Comparison of ENCODE assay signal across 30 cellular contexts in genomic region chr5:109160468-109160867, GRCh38.
"Had no signal": no experiment of that assay in that cellular context is flagged by ENCODE, and none has a peak within 500 bp of the region (broad histone marks: within the 10 kb centered on the region; RNA-seq: fewer than 3 reads in every experiment).

No MANE protein-coding gene starts in this region.

- FAIRE-seq: bronchial epithelial cell had no signal

- H3K27me3 ChIP-seq: ascending aorta, cardiac muscle cell had no signal

- H3K9me3 ChIP-seq: ascending aorta had no signal

- H3K36me3 ChIP-seq: ascending aorta, cardiac muscle cell, WERI-Rb-1 had no signal

- ATAC-seq: activated CD4-positive, alpha-beta T cell treated with anti-CD3 and anti-CD28 coated beads for 36 hours; activated CD4-positive, CD25-positive, alpha-beta regulatory T cell treated with anti-CD3 and anti-CD28 coated beads, Interleukin-2, amount 50 U/mL, for 24 hours; activated CD8-positive, alpha-beta memory T cell treated with anti-CD3 and anti-CD28 coated beads, Interleukin-2, amount 10 ng/mL, durations not matched to agents 7 days and 5 days; activated CD8-positive, alpha-beta T cell treated with anti-CD3 and anti-CD28 coated beads, Interleukin-2, amount 10 ng/mL, durations not matched to agents 7 days and 5 days; activated naive CD8-positive, alpha-beta T cell treated with anti-CD3 and anti-CD28 coated beads, Interleukin-2, amount 50 U/mL, for 24 hours; WTC11 had no signal

- DNase-seq: activated CD4-positive, alpha-beta memory T cell treated with anti-CD3 and anti-CD28 coated beads, Interleukin-2, amount 10 ng/mL, durations not matched to agents 7 days and 5 days; activated CD4-positive, alpha-beta T cell treated with anti-CD3 and anti-CD28 coated beads for 1 hour; activated CD4-positive, alpha-beta T cell treated with anti-CD3 and anti-CD28 coated beads for 36 hours; activated CD4-positive, alpha-beta T cell treated with anti-CD3 and anti-CD28 coated beads for 48 hours; activated CD4-positive, alpha-beta T cell treated with anti-CD3 and anti-CD28 coated beads, Interleukin-2, amount 10 ng/mL, durations not matched to agents 7 days and 5 days; activated CD4-positive, alpha-beta T cell treated with anti-CD3 and anti-CD28 coated beads, Interleukin-2, amount 50 U/mL, for 48 hours; activated CD4-positive, CD25-positive, alpha-beta regulatory T cell; activated CD8-positive, alpha-beta memory T cell treated with anti-CD3 and anti-CD28 coated beads for 24 hours; activated CD8-positive, alpha-beta memory T cell treated with anti-CD3 and anti-CD28 coated beads, Interleukin-2, amount 10 ng/mL, durations not matched to agents 7 days and 5 days; activated CD8-positive, alpha-beta memory T cell treated with anti-CD3 and anti-CD28 coated beads, Interleukin-2, amount 50 U/mL, for 48 hours; activated CD8-positive, alpha-beta T cell treated with anti-CD3 and anti-CD28 coated beads, Interleukin-2, amount 10 ng/mL, durations not matched to agents 7 days and 5 days; activated effector memory CD4-positive, alpha-beta T cell treated with Interleukin-2 at 50 U/mL for 16 hours; activated gamma-delta T cell; activated naive CD4-positive, alpha-beta T cell treated with anti-CD3 and anti-CD28 coated beads, Interleukin-2, amount 10 ng/mL, durations not matched to agents 7 days and 5 days; activated naive CD4-positive, alpha-beta T cell treated with Interleukin-2 at 50 U/mL for 16 hours; activated naive CD8-positive, alpha-beta T cell treated with anti-CD3 and anti-CD28 coated beads, Interleukin-2, amount 10 ng/mL, durations not matched to agents 7 days and 5 days; activated naive CD8-positive, alpha-beta T cell treated with anti-CD3 and anti-CD28 coated beads, Interleukin-2, amount 50 U/mL, for 24 hours; activated T-cell treated with anti-CD3 and anti-CD28 coated beads, Interleukin-2, amount 50 U/mL, for 24 hours; activated T-cell treated with anti-CD3 and anti-CD28 coated beads, Interleukin-2, amount 50 U/mL, for 48 hours; amygdala; anterior cingulate cortex; central memory CD4-positive, alpha-beta T cell; T-helper 1 cell; T-helper 9 cell; WERI-Rb-1 had no signal

- H3K4me3 ChIP-seq: ascending aorta, cardiac muscle cell had no signal

- H3K27ac ChIP-seq: ascending aorta, cardiac muscle cell, WERI-Rb-1 had no signal
